8 cellular contexts compared by ENCODE assay signal in the genomic region with DNA sequence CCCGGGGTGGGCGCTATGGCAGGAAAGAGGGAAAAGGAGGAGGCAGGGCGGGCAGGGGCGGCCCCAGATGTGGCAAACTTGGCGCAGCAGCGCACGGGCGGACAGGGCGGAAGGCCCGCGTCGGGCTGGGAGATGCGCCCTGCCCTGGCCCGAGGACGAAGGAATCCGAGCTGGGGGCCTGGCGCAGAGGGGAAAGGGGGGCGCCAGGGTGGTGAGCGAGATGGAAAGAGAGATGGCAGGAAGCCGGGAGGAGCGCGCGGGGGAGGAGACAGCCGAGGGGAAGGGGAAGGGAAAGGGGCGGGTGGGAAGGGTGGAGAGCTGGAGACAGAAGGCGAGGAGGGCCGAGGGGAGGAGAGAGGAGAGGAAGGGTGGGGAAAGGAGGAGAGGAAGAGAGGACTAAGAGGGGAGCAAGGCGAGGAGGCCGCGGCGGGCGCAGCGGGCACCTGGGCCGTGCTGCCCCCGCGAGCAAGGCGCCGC. TPM values are rescaled to one million over a fixed set of nuclear protein-coding genes. Genes with fewer than 3 reads are reported as not detected.
DNase-seq lines count a peak whose midpoint lies in the region; ATAC-seq, FAIRE-seq and TF ChIP-seq lines count a peak whose summit lies in the region.

A gene (plus strand): TSS at position 380 of the 477 bp plus-strand sequence. CDS start 147 bp downstream, outside the sequence.

- H3K27me3 ChIP-seq in left lung (peaks cover 0 to 4% of the 10 kb centered on the region in 2 donors), stomach (no peaks in the 10 kb centered on the region)

- H3K27ac ChIP-seq in coronary artery (peak within 1 kb of the TSS; percentile 93 to 96), left lung (peak within 1 kb of the TSS; percentile 93 to 95), stomach (peak within 1 kb of the TSS; percentile 83 to 97 (median 93))

- ATAC-seq in HG02981 (IDR thresholded peaks at IDR 0.05; ENCODE audit: unreplicated experiment) (peak; percentile 18), left lung (peak; percentile 42), GM18861 (IDR thresholded peaks at IDR 0.05; ENCODE audit: unreplicated experiment) (no peak)

- H3K4me3 ChIP-seq in coronary artery (peak within 1 kb of the TSS; percentile 81), left lung (peak within 1 kb of the TSS; percentile 67 to 74), stomach (peak within 1 kb of the TSS; percentile 60 to 73 (median 62))

- H3K4me1 ChIP-seq in left lung (peaks cover 20 to 72% of the 10 kb centered on the region in 2 donors), stomach (peaks cover 36 to 80% (median 57%) of the 10 kb centered on the region in 4 donors)

- FAIRE-seq in D721Med (lab: Jason Lieb, UNC) = no peak

- no peak for TF ChIP-seq POLR2A in stomach (IDR thresholded peaks at IDR 0.05)

- intact Hi-C loops in left lung (cut with DNase I) = no loop called here
- intact Hi-C loops in stomach (cut with DNase I; ENCODE audit: low total_unique reads) = no loop called here

- H3K9me3 ChIP-seq in left lung (no peaks in the 10 kb centered on the region), stomach (no peaks in the 10 kb centered on the region)

- H3K36me3 ChIP-seq in left lung (peaks cover 0 to 12% of the 10 kb centered on the region in 2 donors), stomach (peaks cover 0 to 10% (median 6%) of the 10 kb centered on the region in 4 donors)

- TF ChIP-seq CTCF in D721Med (IDR thresholded peaks at IDR 0.05; ENCODE audit: insufficient read depth, missing control alignments) (no peak), coronary artery (IDR thresholded peaks at IDR 0.05) (no peak), left lung (IDR thresholded peaks at IDR 0.05) (no peak), stomach (IDR thresholded peaks at IDR 0.05) (no peak)

- TF ChIP-seq EP300 in stomach (IDR thresholded peaks at IDR 0.05) = no peak

- DNase-seq in D721Med (ENCODE audit: insufficient read length, low spot score) (peak; percentile 83), RPMI7951 (ENCODE audit: low read depth) (peak; percentile 86), coronary artery (ENCODE audit: low spot score) (peak; percentile 84), left lung (peak; percentile 85), stomach (no peak)
- no peak for DNase-seq in effector CD4-positive, alpha-beta T cell

- WGBS in stomach, 5 donors = 2 to 11% (median 9%) methylated on average over 30 to 38 of the region's 38 CpGs

RNA-seq across cellular contexts. Expression of the gene that starts here (rescaled TPM):
- 29.0 and 41.7 TPM in 2 replicates for total RNA-seq in RPMI7951 (2014; rRNA removed; shearing (Covaris generic))
- total RNA-seq in left lung (10 to 100 TPM; 48.1 to 58.4 TPM), stomach (10 to 100 TPM in 3 of 5 donors, 1 to 10 TPM in 2; 8.8 to 21.0 (median 12.7) TPM)
- polyA plus RNA-seq in stomach = 10 to 100 TPM in 1 of 3 donors, 1 to 10 TPM in 2; 5.7 to 13.6 (median 8.4) TPM

Comparison
In these comparisons a context has a peak if more than half of its experiments do, and no peak if none do; other contexts are left out.
1. DNase-seq: peak in D721Med (single experiment), RPMI7951 (single experiment), coronary artery (single experiment) and left lung (2 of 2); none in stomach (single experiment) and effector CD4-positive, alpha-beta T cell (single experiment).
2. Peak in every context shown above with its lines, with median percentiles within 50 percentile points of each other: H3K27ac ChIP-seq and H3K4me3 ChIP-seq.